ENCODE assay signal across 9 cellular contexts in genomic region chr2:26846334-26846863, GRCh38. TPM values are rescaled to one million over a fixed set of nuclear protein-coding genes. Genes with fewer than 3 reads are reported as not detected.
DNase-seq lines count a peak whose midpoint lies in the region; ATAC-seq, FAIRE-seq and TF ChIP-seq lines count a peak whose summit lies in the region.
"Had no signal": no experiment of that assay in that cellular context is flagged by ENCODE, and none has a peak within 500 bp of the region (broad histone marks: within the 10 kb centered on the region; RNA-seq: fewer than 3 reads in every experiment).

No MANE protein-coding gene starts in this region.

- FAIRE-seq in pancreas (lab: Jason Lieb, UNC): no peak

- TF ChIP-seq CTCF in pancreas (IDR thresholded peaks at IDR 0.05) (peak; percentile 15 to 61 (median 56)), type B pancreatic cell (conservative IDR thresholded peaks at IDR 0.05) (peak; percentile 91)

- H3K4me1 Mint-ChIP-seq in activated naive CD4-positive, alpha-beta T cell treated with anti-CD3 and anti-CD28 coated beads, Interleukin-2, amount 50 U/mL, for 24 hours: peaks cover 14% of the 10 kb centered on the region
- no peaks in the 10 kb centered on the region for H3K4me1 Mint-ChIP-seq in type B pancreatic cell (ENCODE audit: unreplicated experiment)

- H3K36me3 Mint-ChIP-seq in activated naive CD4-positive, alpha-beta T cell treated with anti-CD3 and anti-CD28 coated beads, Interleukin-2, amount 50 U/mL, for 24 hours: no peaks in the 10 kb centered on the region
- H3K36me3 Mint-ChIP-seq in type B pancreatic cell: no peaks in the 10 kb centered on the region

- no peaks in the 10 kb centered on the region for H3K36me3 ChIP-seq in pancreas

- in situ Hi-C loops in SK-MEL-5 (cut with HindIII; ENCODE audit: low pct_unique_long_range_greater_than_20kb, low sequenced_read_pairs): no loop called here

- H3K27ac ChIP-seq in pancreas: no peak overlapping the region
- H3K27ac ChIP-seq: skin epidermis had no signal

- H3K9me3 ChIP-seq in pancreas: no peaks in the 10 kb centered on the region

- intact Hi-C loops in pancreas (cut with DNase I): loop anchor here in 1 of 3 donors (5.0 to 10.0 kb wide), 2 partner anchors 96 to 168 kb away; no protein-coding TSS in a partner anchor

- H3K4me3 ChIP-seq in pancreas: no peak overlapping the region
- H3K4me3 ChIP-seq: skin epidermis had no signal

- H3K4me1 ChIP-seq in pancreas: peaks cover 5 to 23% (median 12%) of the 10 kb centered on the region in 3 donors

- DNase-seq in GDM1 (lab: John Stamatoyannopoulos, UW): peak; percentile 36
- DNase-seq in NCI-H1048 (lab: John Stamatoyannopoulos, UW): peak; percentile 27
- DNase-seq in SK-MEL-5 (ENCODE audit: low read depth, low spot score): peak; percentile 80
- peak; percentile 70 for DNase-seq in glomerular visceral epithelial cell (ENCODE audit: extremely low spot score)
- DNase-seq in pancreas: peak; percentile 32 to 85 (median 56)
- peak; percentile 77 for DNase-seq in type B pancreatic cell (ENCODE audit: extremely low spot score, unreplicated experiment)

- H3K27me3 Mint-ChIP-seq in activated naive CD4-positive, alpha-beta T cell treated with anti-CD3 and anti-CD28 coated beads, Interleukin-2, amount 50 U/mL, for 24 hours: peaks cover 38% of the 10 kb centered on the region
- peaks cover 59% of the 10 kb centered on the region for H3K27me3 Mint-ChIP-seq in type B pancreatic cell

- no peak overlapping the region for H3K27ac Mint-ChIP-seq in activated naive CD4-positive, alpha-beta T cell treated with anti-CD3 and anti-CD28 coated beads, Interleukin-2, amount 50 U/mL, for 24 hours
- H3K27ac Mint-ChIP-seq in type B pancreatic cell: peak overlapping the region; percentile 53

- peak; percentile 68 to 91 (median 90) for ATAC-seq in pancreas
- ATAC-seq in GM19395 (IDR thresholded peaks at IDR 0.05; ENCODE audit: unreplicated experiment): no peak

- WGBS in pancreas, 2 donors: 3% methylated on average over 21 of the region's 21 CpGs

- no peaks in the 10 kb centered on the region for H3K9me3 Mint-ChIP-seq in activated naive CD4-positive, alpha-beta T cell treated with anti-CD3 and anti-CD28 coated beads, Interleukin-2, amount 50 U/mL, for 24 hours
- no peaks in the 10 kb centered on the region for H3K9me3 Mint-ChIP-seq in type B pancreatic cell

- peak overlapping the region; percentile 78 for H3K4me3 Mint-ChIP-seq in activated naive CD4-positive, alpha-beta T cell treated with anti-CD3 and anti-CD28 coated beads, Interleukin-2, amount 50 U/mL, for 24 hours
- peak overlapping the region; percentile 87 for H3K4me3 Mint-ChIP-seq in type B pancreatic cell

- peaks cover 2 to 46% (median 12%) of the 10 kb centered on the region in 4 donors for H3K27me3 ChIP-seq in pancreas

RNA-seq across cellular contexts. Expression of gene DPYSL5, which starts 1.5 kb away (rescaled TPM):
- total RNA-seq in SK-MEL-5 (2014; rRNA removed; shearing (Covaris generic)): not detected in 2 replicates
- polyA plus RNA-seq in SK-MEL-5 (2015; cell fraction: cytosol; rRNA removed): 0.15 TPM in 1 of 2 replicates, not detected in the other
- polyA plus RNA-seq in SK-MEL-5 (2015; cell fraction: nucleus; rRNA removed): 0.27 TPM in 1 of 2 replicates, not detected in the other
- under 1 TPM in 2 of 6 donors, not detected in 4; 0.09 to 0.12 TPM for total RNA-seq in pancreas
- polyA plus RNA-seq in pancreas: under 1 TPM in 1 of 2 donors, not detected in 1; 0.02 TPM
- 8.5 and 51.1 TPM in 2 replicates for total RNA-seq in type B pancreatic cell (ENCODE audit: low replicate concordance)

Comparison
In these comparisons a context has a peak if more than half of its experiments do, and no peak if none do; other contexts are left out.
1. DNase-seq: peak in every context shown above with its lines; median percentile 80 in SK-MEL-5; 77 in type B pancreatic cell; 70 in glomerular visceral epithelial cell; 56 in pancreas; 36 in GDM1; 27 in NCI-H1048.